ENCODE assay signal across 2 cellular contexts in the genomic region with DNA sequence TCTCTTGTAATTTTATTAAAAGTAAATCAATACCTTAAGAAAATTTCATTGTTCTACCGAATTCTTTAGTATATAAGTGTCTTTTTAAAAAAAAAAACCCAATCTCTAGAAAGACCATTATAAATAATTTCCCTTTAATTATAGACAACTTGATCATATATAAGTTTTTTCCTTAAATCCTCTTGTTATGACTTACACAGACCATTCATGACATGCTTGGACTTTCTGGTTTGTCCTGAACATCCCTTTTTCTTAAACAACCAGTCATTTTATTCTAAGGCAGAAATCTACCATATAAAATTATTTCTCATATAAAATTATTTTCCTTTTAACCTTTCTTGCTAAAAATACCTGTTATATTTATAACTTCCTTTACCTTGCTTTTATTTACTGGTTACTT.
A peak's percentile ranks its signal among the peaks of the same experiment; 100 is the strongest.
TF ChIP-seq lines count a peak whose summit lies in the region.

No MANE protein-coding gene starts in this region.

TF ChIP-seq in A549, 52 proteins besides CTCF, POLR2A, EP300 and RAD21:
- peak; percentile 90 for TF ChIP-seq ZFP36 (IDR thresholded peaks at IDR 0.05; ENCODE audit: borderline replicate concordance, partially characterized antibody)
- no peak for TF ChIP-seq FOSB (CRISPR knock-in tag; IDR thresholded peaks at IDR 0.05)
TF ChIP-seq in A549: peak in this region for 1.

TF ChIP-seq in HCT116, 20 proteins besides CTCF, POLR2A, EP300 and RAD21:
- no peak for TF ChIP-seq EZH2 (IDR thresholded peaks at IDR 0.05)
- TF ChIP-seq FOSL1 (IDR thresholded peaks at IDR 0.05; ENCODE audit: low read depth) = no peak
- TF ChIP-seq EGR1 (IDR thresholded peaks at IDR 0.05; ENCODE audit: low read depth) = no peak
- no peak for TF ChIP-seq ZFX (IDR thresholded peaks at IDR 0.05)
- peak; percentile 63; the same call in 1 of the 2 replicates for TF ChIP-seq CBX3 (IDR thresholded peaks at IDR 0.05; ENCODE audit: low read depth)
- no peak for TF ChIP-seq EZH2phosphoT487 (IDR thresholded peaks at IDR 0.05; ENCODE audit: borderline replicate concordance)
- TF ChIP-seq CEBPB (IDR thresholded peaks at IDR 0.05; ENCODE audit: low read depth) = no peak
